8 cellular contexts compared by ENCODE assay signal in genomic region chr14:22375321-22375930, GRCh38.
DNase-seq lines count a peak whose midpoint lies in the region; FAIRE-seq and TF ChIP-seq lines count a peak whose summit lies in the region.

No MANE protein-coding gene starts in this region.

- 0 to 18% methylated on average over 2 of the region's 2 CpGs for WGBS in endodermal cell (ENCODE audit: insufficient coverage in 1 of 2, insufficient read length in 1 of 2), 2 experiments

- no peak overlapping the region for H3K27ac Mint-ChIP-seq in endodermal cell

- TF ChIP-seq POLR2A in H54 (IDR thresholded peaks at IDR 0.05; ENCODE audit: low read depth, low read length): no peak

- H3K27me3 ChIP-seq in endodermal cell (ENCODE audit: control insufficient read depth, insufficient read depth, low read length, poor library complexity, severe bottlenecking): no peaks in the 10 kb centered on the region

- H3K9me3 ChIP-seq in endodermal cell (ENCODE audit: control insufficient read depth, low read length): no peaks in the 10 kb centered on the region

- peaks cover 6% of the 10 kb centered on the region for H3K4me1 ChIP-seq in endodermal cell (ENCODE audit: control insufficient read depth, insufficient read depth, low read length)

- H3K4me3 Mint-ChIP-seq in endodermal cell: no peak overlapping the region

- peak; percentile 88 for TF ChIP-seq CTCF in endodermal cell (conservative IDR thresholded peaks at IDR 0.05)

- no peaks in the 10 kb centered on the region for H3K9me3 Mint-ChIP-seq in endodermal cell

- peak; percentile 43 for FAIRE-seq in H54 (lab: Jason Lieb, UNC)

- H3K4me3 ChIP-seq in endodermal cell (ENCODE audit: low read length): no peak overlapping the region

- H3K4me1 Mint-ChIP-seq in endodermal cell: peaks cover 31% of the 10 kb centered on the region

- H3K27me3 Mint-ChIP-seq in endodermal cell (ENCODE audit: insufficient read depth): no peaks in the 10 kb centered on the region

- H3K36me3 ChIP-seq in endodermal cell (ENCODE audit: control insufficient read depth, insufficient read depth, low read length): no peaks in the 10 kb centered on the region

- no peak overlapping the region for H3K27ac ChIP-seq in endodermal cell (ENCODE audit: low read depth, low read length)

- H3K9ac ChIP-seq in endodermal cell (ENCODE audit: extremely low read depth, low read length, poor library complexity, severe bottlenecking): no peak overlapping the region

- no peaks in the 10 kb centered on the region for H3K36me3 Mint-ChIP-seq in endodermal cell (ENCODE audit: low read depth)

- DNase-seq in Ammon's horn (ENCODE audit: low spot score) (peak; percentile 68), H54 (ENCODE audit: insufficient read length, low spot score) (no peak), NOMO-1 treated with DMSO at 0.1 percent for 48 hours (lab: John Stamatoyannopoulos, UW; ENCODE audit: unreplicated experiment) (peak; percentile 47), endodermal cell (no peak), non-pigmented ciliary epithelial cell (ENCODE audit: low read depth) (peak; percentile 40), T-helper 2 cell (no peak), UCSD-AML1 (lab: John Stamatoyannopoulos, UW; ENCODE audit: unreplicated experiment) (no peak)
- no peak for DNase-seq in stimulated activated CD4-positive, alpha-beta T cell treated with anti-CD3 and anti-CD28 coated beads, Interleukin-2, amount 100 ng/mL, for 48 hours

Comparison
In these comparisons a context has a peak if more than half of its experiments do, and no peak if none do; other contexts are left out.
1. DNase-seq: peak in Ammon's horn (single experiment), NOMO-1 treated with DMSO at 0.1 percent for 48 hours (single experiment) and non-pigmented ciliary epithelial cell (single experiment); none in H54 (single experiment), endodermal cell (single experiment), T-helper 2 cell (0 of 5), UCSD-AML1 (single experiment) and stimulated activated CD4-positive, alpha-beta T cell treated with anti-CD3 and anti-CD28 coated beads, Interleukin-2, amount 100 ng/mL, for 48 hours (0 of 2).